8 cellular contexts compared by ENCODE assay signal in genomic region chr1:58047265-58047858, GRCh38.
A peak's percentile ranks its signal among the peaks of the same experiment; 100 is the strongest.
DNase-seq lines count a peak whose midpoint lies in the region; ATAC-seq and TF ChIP-seq lines count a peak whose summit lies in the region.

No MANE protein-coding gene starts in this region.

- no peaks in the 10 kb centered on the region for H3K27me3 ChIP-seq in Peyer's patch
- no peaks in the 10 kb centered on the region for H3K27me3 ChIP-seq in prostate gland (replicated peaks; ENCODE audit: insufficient read depth)

- POLR2A ChIA-PET in HEK293 (lab: Yijun Ruan, JAX): no interaction called here

- TF ChIP-seq CTCF in HEK293 (tag by site-specific recombination; IDR thresholded peaks at IDR 0.05) (peak; percentile 42), Peyer's patch (IDR thresholded peaks at IDR 0.05) (peak in 4 of 6 experiments; percentile 56 to 65 (median 59)), prostate gland (IDR thresholded peaks at IDR 0.05) (peak in 3 of 4 experiments; percentile 47 to 56 (median 49))

- H3K9me3 ChIP-seq in HEK293 (ENCODE audit: control insufficient read depth, insufficient read depth, low read depth, low read length) (no peaks in the 10 kb centered on the region), Peyer's patch (no peaks in the 10 kb centered on the region), prostate gland (no peaks in the 10 kb centered on the region)

- intact Hi-C loops in prostate gland (cut with DNase I): loop anchor here (5.0 kb wide), 1 partner anchor 1215 kb away; no protein-coding TSS in a partner anchor

- ATAC-seq in HG02884 (IDR thresholded peaks at IDR 0.05; ENCODE audit: unreplicated experiment): no peak

- DNase-seq in activated CD4-positive, alpha-beta T cell treated with anti-CD3 and anti-CD28 coated beads for 24 hours (ENCODE audit: low read depth in 2 of 2): peak; percentile 1 to 13
- no peak for DNase-seq in activated CD4-positive, alpha-beta T cell treated with anti-CD3 and anti-CD28 coated beads for 4 hours
- DNase-seq in Peyer's patch (peak in 1 of 3 donors; percentile 66), ecto neural progenitor cell (ENCODE audit: low spot score) (peak; percentile 60), prostate gland (ENCODE audit: low spot score) (no peak), pons (ENCODE audit: low spot score) (no peak)

- no peaks in the 10 kb centered on the region for H3K4me1 ChIP-seq in HEK293 (ENCODE audit: control insufficient read depth, insufficient read depth, low read length)
- no peaks in the 10 kb centered on the region for H3K4me1 ChIP-seq in Peyer's patch
- no peaks in the 10 kb centered on the region for H3K4me1 ChIP-seq in prostate gland (replicated peaks)

- no peak for TF ChIP-seq POLR2A in Peyer's patch (IDR thresholded peaks at IDR 0.05)
- no peak for TF ChIP-seq POLR2A in prostate gland (IDR thresholded peaks at IDR 0.05)

- CTCF ChIA-PET in HEK293 (lab: Yijun Ruan, JAX): interaction anchor here (0.7 to 1.5 kb wide), 5 partner anchors 9 to 1215 kb away, joined by 3 to 6 read pairs (median 3); no protein-coding TSS in a partner anchor

- WGBS in prostate gland: 69% methylated on average over 5 of the region's 5 CpGs

- H3K4me3 ChIP-seq in HEK293 (ENCODE audit: low read depth, low read length) (no peak overlapping the region), Peyer's patch (no peak overlapping the region), prostate gland (no peak overlapping the region)

- H3K27ac ChIP-seq in HEK293 (ENCODE audit: extremely low read depth, low read depth, low read length) (no peak overlapping the region), Peyer's patch (no peak overlapping the region), prostate gland (no peak overlapping the region)

- H3K36me3 ChIP-seq in HEK293 (ENCODE audit: control insufficient read depth in 2 of 2, insufficient read depth in 1 of 2, low read length in 2 of 2) (no peaks in the 10 kb centered on the region), Peyer's patch (no peaks in the 10 kb centered on the region), prostate gland (no peaks in the 10 kb centered on the region)

TF ChIP-seq in HEK293, 187 proteins besides CTCF, POLR2A, EP300 and RAD21:
- peak; percentile 49 for TF ChIP-seq ZNF654 (tag by site-specific recombination; IDR thresholded peaks at IDR 0.05; ENCODE audit: low read depth)
- no peak for TF ChIP-seq ZNF394 (tag by site-specific recombination; IDR thresholded peaks at IDR 0.05; ENCODE audit: borderline replicate concordance)
- TF ChIP-seq ZNF544 (tag by site-specific recombination; IDR thresholded peaks at IDR 0.05): no peak
- no peak for TF ChIP-seq ZNF157 (tag by site-specific recombination; IDR thresholded peaks at IDR 0.05)
- TF ChIP-seq ZNF18 (tag by site-specific recombination; IDR thresholded peaks at IDR 0.05): peak; percentile 93
- no peak for TF ChIP-seq KLF17 (tag by site-specific recombination; IDR thresholded peaks at IDR 0.05)
- peak; percentile 64 for TF ChIP-seq ZNF341 (tag by site-specific recombination; IDR thresholded peaks at IDR 0.05; ENCODE audit: low read depth)
- no peak for TF ChIP-seq KLF8 (tag by site-specific recombination; IDR thresholded peaks at IDR 0.05)
- TF ChIP-seq ZNF658 (tag by site-specific recombination; IDR thresholded peaks at IDR 0.05): no peak
- no peak for TF ChIP-seq ZNF155 (tag by site-specific recombination; IDR thresholded peaks at IDR 0.05)

Comparison
In these comparisons a context has a peak if more than half of its experiments do, and no peak if none do; other contexts are left out.
1. DNase-seq: peak in activated CD4-positive, alpha-beta T cell treated with anti-CD3 and anti-CD28 coated beads for 24 hours (2 of 2) and ecto neural progenitor cell (single experiment); none in activated CD4-positive, alpha-beta T cell treated with anti-CD3 and anti-CD28 coated beads for 4 hours (0 of 2), prostate gland (single experiment) and pons (single experiment).
2. Peak in every context shown above with its lines, with median percentiles within 50 percentile points of each other: CTCF ChIP-seq.